18 cellular contexts compared by ENCODE assay signal in the genomic region with DNA sequence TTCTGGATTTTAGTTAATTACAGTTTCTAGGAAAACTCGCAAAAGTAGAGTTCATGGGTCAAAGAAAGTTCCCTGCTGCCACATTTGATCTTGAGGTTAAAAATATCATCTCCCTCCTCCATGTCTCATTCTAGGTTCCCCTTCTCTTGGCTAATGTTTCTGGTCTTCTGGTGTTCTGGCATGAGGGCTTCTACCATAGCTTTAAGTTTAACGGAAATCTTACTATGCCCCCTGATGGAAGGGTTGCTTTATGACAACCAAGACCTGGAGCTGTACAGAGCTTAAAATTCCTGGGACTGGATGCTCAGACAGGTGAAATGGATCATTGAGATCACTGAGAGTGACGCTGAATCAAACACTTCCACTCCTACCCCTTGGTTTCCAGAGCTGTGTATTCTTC.
DNase-seq lines count a peak whose midpoint lies in the region; ATAC-seq, FAIRE-seq and TF ChIP-seq lines count a peak whose summit lies in the region.
"Had no signal": no experiment of that assay in that cellular context is flagged by ENCODE, and none has a peak within 500 bp of the region (broad histone marks: within the 10 kb centered on the region; RNA-seq: fewer than 3 reads in every experiment).

No MANE protein-coding gene starts in this region.

- peaks cover 21 to 49% of the 10 kb centered on the region in 2 experiments for H3K9me3 Mint-ChIP-seq in H9

- no peak overlapping the region for H3K23ac ChIP-seq in H9 (ENCODE audit: insufficient read length, low read depth, low read length)

- H4K20me1 ChIP-seq in H9 (ENCODE audit: control insufficient read depth, insufficient read depth, insufficient read length) = no peaks in the 10 kb centered on the region
- H4K20me1 ChIP-seq in K562 (replicated peaks; ENCODE audit: control insufficient read depth, insufficient read depth, low read length) = no peaks in the 10 kb centered on the region

- no peak overlapping the region for H3K4ac ChIP-seq in H9 (ENCODE audit: low read depth, low read length)

- DNase-seq in DMS53 (lab: John Stamatoyannopoulos, UW) = peak; percentile 13
- no peak for DNase-seq in DMS53 treated with DMSO at 0.1 percent for 48 hours (lab: John Stamatoyannopoulos, UW; ENCODE audit: unreplicated experiment)
- DNase-seq in H9 = no peak
- DNase-seq in NB4 (ENCODE audit: low read depth) = peak; percentile 16
- peak in 2 of 4 experiments; percentile 8 to 9 for DNase-seq in K562 (ENCODE audit: extremely low read depth in 1 of 4, low spot score in 3 of 4)
- no peak for DNase-seq in ovary
- no peak for DNase-seq in AG08396 (ENCODE audit: low spot score)
- DNase-seq: activated CD4-positive, alpha-beta T cell treated with anti-CD3 and anti-CD28 coated beads, Interleukin-2, amount 50 U/mL, for 4 hours; activated gamma-delta T cell treated with Interleukin-2 at 50 U/mL for 16 hours; C1 segment of cervical spinal cord; DMS79; heart right ventricle; immature natural killer cell; left ventricle myocardium superior; NCI-H2029; stimulated activated CD8-positive, alpha-beta memory T cell treated with anti-CD3 and anti-CD28 coated beads, Interleukin-4, amount 100 ng/mL, for 48 hours had no signal

- H3K79me1 ChIP-seq in H9 (ENCODE audit: insufficient read depth, low read depth, low read length, poor library complexity, severe bottlenecking) = no peaks in the 10 kb centered on the region

- no peaks in the 10 kb centered on the region for H3K23me2 ChIP-seq in H9 (ENCODE audit: insufficient read length, low read depth, low read length, poor library complexity, severe bottlenecking)

- ATAC-seq in K562 (peak; percentile 65), GM19452 (IDR thresholded peaks at IDR 0.05; ENCODE audit: unreplicated experiment) (no peak)
- ATAC-seq: heart right ventricle, left ventricle myocardium superior had no signal

- H3K4me3 Mint-ChIP-seq in H9 = no peak overlapping the region
- H3K4me3 Mint-ChIP-seq: immature natural killer cell had no signal

- BruUV-seq in K562 (replicated peaks; lab: Mats Ljungman, UMichigan) = no TSS peak

- no peak overlapping the region for H2BK15ac ChIP-seq in H9 (ENCODE audit: low read depth, low read length)

- H3K4me3 ChIP-seq in NB4 (ENCODE audit: low read depth, low read length) = no peak overlapping the region
- H3K4me3 ChIP-seq in K562 = no peak overlapping the region
- no peak overlapping the region for H3K4me3 ChIP-seq in ovary
- H3K4me3 ChIP-seq: heart right ventricle had no signal

- H3K9me3 ChIP-seq in H9 (ENCODE audit: control insufficient read depth, low read depth, low read length) (no peaks in the 10 kb centered on the region), K562 (replicated peaks; ENCODE audit: control insufficient read depth, insufficient read depth, low read depth, low read length) (no peaks in the 10 kb centered on the region), ovary (no peaks in the 10 kb centered on the region)
- H3K9me3 ChIP-seq: heart right ventricle had no signal

- peak; percentile 47; the same call in 2 of the 3 replicates for TF ChIP-seq CTCF in H9 (conservative IDR thresholded peaks at IDR 0.05)
- peak; percentile 14 for TF ChIP-seq CTCF in NB4 (IDR thresholded peaks at IDR 0.05; ENCODE audit: low read depth, low read length)
- 0 out of 6 replicates have a peak, but pooled peaks of 1 of the 3 experiments have one; percentile 17 for TF ChIP-seq CTCF in K562 (IDR thresholded peaks at IDR 0.05 in 2 of 3, conservative IDR thresholded peaks at IDR 0.05 in 1 of 3; ENCODE audit: insufficient read depth in 2 of 3, low read depth in 1 of 3, low read length in 3 of 3)
- TF ChIP-seq CTCF in ovary (IDR thresholded peaks at IDR 0.05) = no peak

- H3K27me3 Mint-ChIP-seq in H9 (ENCODE audit: low read depth) = no peaks in the 10 kb centered on the region

- H3K4me1 ChIP-seq in H9 (ENCODE audit: insufficient read depth, low read length) (no peaks in the 10 kb centered on the region), K562 (replicated peaks in 1 of 2; ENCODE audit: control insufficient read depth in 2 of 2, insufficient read depth in 2 of 2, low read length in 2 of 2) (no peaks in the 10 kb centered on the region), ovary (ENCODE audit: insufficient read depth) (no peaks in the 10 kb centered on the region)
- H3K4me1 ChIP-seq: heart right ventricle had no signal

- no peak overlapping the region for H2BK12ac ChIP-seq in H9 (ENCODE audit: insufficient read length, low read depth, low read length)

- intact Hi-C loops in K562 (cut with micrococcal nuclease) (no loop called here), ovary (cut with DNase I) (no loop called here)

- H3K79me2 ChIP-seq in H9 (ENCODE audit: insufficient read depth, low read length) (no peaks in the 10 kb centered on the region), K562 (ENCODE audit: control insufficient read depth, insufficient read depth, low read length) (no peaks in the 10 kb centered on the region)

- no peaks in the 10 kb centered on the region for H3K36me3 Mint-ChIP-seq in H9 (ENCODE audit: insufficient read depth in 1 of 3, low read depth in 3 of 3)
- H3K36me3 Mint-ChIP-seq: immature natural killer cell had no signal

- H3T11ph ChIP-seq in H9 (ENCODE audit: low read length) = no peak overlapping the region

- H3K4me1 Mint-ChIP-seq in H9 = no peaks in the 10 kb centered on the region
- H3K4me1 Mint-ChIP-seq: immature natural killer cell had no signal

- no peak overlapping the region for H2BK120ac ChIP-seq in H9 (ENCODE audit: low read depth, low read length, poor library complexity, severe bottlenecking)

- in situ Hi-C loops in K562 (cut with MboI) = no loop called here

- WGBS in H9 (ENCODE audit: extremely low coverage, insufficient read length, low lambda C conversion rate) = no CpG with 5 or more reads among the region's 3 CpGs
- 3% methylated on average over 3 of the region's 3 CpGs for WGBS in K562 (ENCODE audit: insufficient coverage, low coverage, missing lambda C conversion rate)
- WGBS in ovary, 3 donors = 72 to 83% (median 79%) methylated on average over 3 of the region's 3 CpGs

- no peak overlapping the region for H3K18ac ChIP-seq in H9 (ENCODE audit: insufficient read length, low read depth, low read length)

- H3K14ac ChIP-seq in H9 (ENCODE audit: insufficient read depth, low read length) = no peak overlapping the region

- no peak overlapping the region for H3K27ac ChIP-seq in H9 (ENCODE audit: insufficient read length, low read depth, low read length)
- no peak overlapping the region for H3K27ac ChIP-seq in K562 (ENCODE audit: extremely low read depth, low read depth, low read length)
- no peak overlapping the region for H3K27ac ChIP-seq in ovary
- H3K27ac ChIP-seq: heart right ventricle had no signal

- H3K4me2 ChIP-seq in H9 (ENCODE audit: insufficient read depth, insufficient read length, low read length) (no peak overlapping the region), K562 (ENCODE audit: insufficient read depth, low read length) (no peak overlapping the region)

- no peaks in the 10 kb centered on the region for H3K9me1 ChIP-seq in K562 (ENCODE audit: control insufficient read depth, insufficient read depth, low read length)

- H3K36me3 ChIP-seq in K562 (ENCODE audit: control insufficient read depth, insufficient read depth, low read length) (no peaks in the 10 kb centered on the region), ovary (no peaks in the 10 kb centered on the region)
- H3K36me3 ChIP-seq: heart right ventricle had no signal

- no peak overlapping the region for H2AFZ ChIP-seq in H9 (ENCODE audit: low read length)
- no peak overlapping the region for H2AFZ ChIP-seq in K562 (ENCODE audit: low read depth, low read length)

- H3K9ac ChIP-seq in H9 (ENCODE audit: extremely low read depth, insufficient read length, low read length) (no peak overlapping the region), K562 (ENCODE audit: insufficient read depth in 1 of 2, low read depth in 2 of 2, low read length in 2 of 2) (no peak overlapping the region)

- H4K5ac ChIP-seq in H9 (ENCODE audit: insufficient read length, low read depth, low read length) = no peak overlapping the region

- H3K56ac ChIP-seq in H9 (ENCODE audit: insufficient read length, low read depth, low read length) = no peak overlapping the region

- TF ChIP-seq RAD21 in K562 (CRISPR knock-in tag; conservative IDR thresholded peaks at IDR 0.05 in 1 of 2, IDR thresholded peaks at IDR 0.05 in 1 of 2) = no peak; a peak in 1 of 4 replicates

- no peak for FAIRE-seq in K562 (lab: Jason Lieb, UNC)
- FAIRE-seq: endothelial cell of umbilical vein had no signal

- no peak overlapping the region for H2BK20ac ChIP-seq in H9 (ENCODE audit: low read depth, low read length, poor library complexity, severe bottlenecking)

- H3K27ac Mint-ChIP-seq in H9 = no peak overlapping the region
- H3K27ac Mint-ChIP-seq: immature natural killer cell had no signal

- H2BK5ac ChIP-seq in H9 (ENCODE audit: insufficient read length, low read length) = no peak overlapping the region

- TF ChIP-seq EP300 in K562 (IDR thresholded peaks at IDR 0.05; ENCODE audit: low read length) = no peak
- TF ChIP-seq EP300 in ovary (IDR thresholded peaks at IDR 0.05) = no peak

- no peak overlapping the region for H2AK5ac ChIP-seq in H9 (ENCODE audit: insufficient read length, low read length)

- no peak overlapping the region for H4K8ac ChIP-seq in H9 (replicated peaks; ENCODE audit: insufficient read length, low read depth, low read length)

- no peak for TF ChIP-seq POLR2A in NB4 (IDR thresholded peaks at IDR 0.05; ENCODE audit: extremely low read depth, insufficient read length)
- TF ChIP-seq POLR2A in K562 (conservative IDR thresholded peaks at IDR 0.05) = no peak
- no peak for TF ChIP-seq POLR2A in ovary (IDR thresholded peaks at IDR 0.05)

- no peak overlapping the region for H4K91ac ChIP-seq in H9 (ENCODE audit: insufficient read length, low read depth, low read length)

- CTCF ChIA-PET in K562 (lab: Yijun Ruan, JAX; ENCODE audit: low intra/inter-chr PET ratio) = no interaction called here

- no peaks in the 10 kb centered on the region for H3K27me3 ChIP-seq in H9 (ENCODE audit: insufficient read depth, low read length)
- no peaks in the 10 kb centered on the region for H3K27me3 ChIP-seq in K562 (ENCODE audit: control insufficient read depth in 2 of 2, insufficient read depth in 2 of 2, low read length in 2 of 2)
- no peaks in the 10 kb centered on the region for H3K27me3 ChIP-seq in ovary
- H3K27me3 ChIP-seq: heart right ventricle had no signal

- POLR2A ChIA-PET in K562 (lab: Yijun Ruan, JAX) = no interaction called here

TF ChIP-seq in K562, 482 proteins besides CTCF, POLR2A, EP300 and RAD21:
- no peak for TF ChIP-seq TEAD1 (CRISPR knock-in tag; IDR thresholded peaks at IDR 0.05)
- no peak for TF ChIP-seq ZZZ3 (IDR thresholded peaks at IDR 0.05)
- no peak for TF ChIP-seq ZNF253 (CRISPR knock-in tag; conservative IDR thresholded peaks at IDR 0.05)
- TF ChIP-seq SNIP1 (IDR thresholded peaks at IDR 0.05; ENCODE audit: low read depth) = no peak

Comparison
In these comparisons a context has a peak if more than half of its experiments do, and no peak if none do; other contexts are left out.
1. DNase-seq: peak in DMS53 (single experiment) and NB4 (single experiment); none in DMS53 treated with DMSO at 0.1 percent for 48 hours (single experiment), H9 (single experiment), ovary (0 of 5) and AG08396 (single experiment).
2. CTCF ChIP-seq: peak in H9 (single experiment) and NB4 (single experiment); none in ovary (0 of 3).